ENCODE assay signal across 8 cellular contexts in the genomic region with DNA sequence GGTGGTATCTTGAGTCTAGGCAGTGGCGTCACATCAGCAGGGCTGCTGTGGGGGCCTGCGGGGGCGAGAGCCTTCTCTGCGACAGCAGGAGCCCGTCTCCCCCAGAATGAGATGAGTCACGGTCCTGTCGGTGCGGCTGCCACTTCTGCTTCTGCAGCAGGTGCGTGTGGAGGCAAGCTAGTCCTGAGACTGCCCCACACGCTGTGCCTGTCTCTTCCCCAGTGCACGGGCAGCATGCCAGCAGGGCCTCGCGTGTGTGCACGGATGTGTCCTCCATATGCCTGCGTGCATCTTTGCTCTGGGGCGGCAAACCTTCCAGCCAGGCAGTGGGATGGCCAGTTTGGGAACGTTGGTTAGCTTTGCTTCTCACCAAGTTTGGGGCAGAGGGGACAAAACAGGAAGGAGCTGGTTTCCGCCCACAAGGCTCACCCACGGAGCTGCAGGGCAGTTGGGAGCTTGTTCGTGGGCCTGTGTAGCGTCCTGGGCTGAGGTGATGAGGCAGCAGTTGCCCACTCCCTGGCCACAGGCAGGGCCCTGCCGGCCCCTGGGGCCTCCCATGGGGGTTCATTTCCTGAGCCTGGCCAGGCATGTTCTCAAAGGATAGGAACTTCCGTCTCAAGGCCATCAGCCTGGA.
DNase-seq lines count a peak whose midpoint lies in the region; ATAC-seq and TF ChIP-seq lines count a peak whose summit lies in the region.

No MANE protein-coding gene starts in this region.

- H3K4me1 Mint-ChIP-seq in neural crest cell: peaks cover 30% of the 10 kb centered on the region

- H3K27ac ChIP-seq in coronary artery: peak overlapping the region; percentile 24 to 57

- no peaks in the 10 kb centered on the region for H3K9me3 Mint-ChIP-seq in neural crest cell

- DNase-seq in EH (ENCODE audit: low read depth) (peak; percentile 49), LHCN-M2 (ENCODE audit: low read depth) (peak; percentile 47), coronary artery (ENCODE audit: low spot score) (no peak), neural crest cell (ENCODE audit: low read depth, low spot score) (no peak), superior temporal gyrus (ENCODE audit: extremely low spot score) (peak; percentile 65), globus pallidus (ENCODE audit: low spot score) (no peak)
- DNase-seq in activated CD4-positive, alpha-beta T cell treated with anti-CD3 and anti-CD28 coated beads, Interleukin-2, amount 50 U/mL, for 1 hour: peak; percentile 63

- H3K27ac Mint-ChIP-seq in neural crest cell (ENCODE audit: unreplicated experiment): peak overlapping the region; percentile 81

- no peak overlapping the region for H3K4me3 Mint-ChIP-seq in neural crest cell

- no peaks in the 10 kb centered on the region for H3K27me3 Mint-ChIP-seq in neural crest cell (ENCODE audit: low read depth)

- ATAC-seq in GM21515 (IDR thresholded peaks at IDR 0.05; ENCODE audit: unreplicated experiment): peak; percentile 88

- H3K4me3 ChIP-seq in coronary artery: no peak overlapping the region

- peaks cover 9% of the 10 kb centered on the region for H3K36me3 Mint-ChIP-seq in neural crest cell (ENCODE audit: low read depth)

- TF ChIP-seq CTCF in coronary artery (IDR thresholded peaks at IDR 0.05): no peak
- no peak for TF ChIP-seq CTCF in neural crest cell (conservative IDR thresholded peaks at IDR 0.05)

Comparison
In these comparisons a context has a peak if more than half of its experiments do, and no peak if none do; other contexts are left out.
1. DNase-seq: peak in EH (single experiment), LHCN-M2 (single experiment), activated CD4-positive, alpha-beta T cell treated with anti-CD3 and anti-CD28 coated beads, Interleukin-2, amount 50 U/mL, for 1 hour (single experiment) and superior temporal gyrus (single experiment); none in coronary artery (single experiment), neural crest cell (single experiment) and globus pallidus (single experiment).